In the genomic region with DNA sequence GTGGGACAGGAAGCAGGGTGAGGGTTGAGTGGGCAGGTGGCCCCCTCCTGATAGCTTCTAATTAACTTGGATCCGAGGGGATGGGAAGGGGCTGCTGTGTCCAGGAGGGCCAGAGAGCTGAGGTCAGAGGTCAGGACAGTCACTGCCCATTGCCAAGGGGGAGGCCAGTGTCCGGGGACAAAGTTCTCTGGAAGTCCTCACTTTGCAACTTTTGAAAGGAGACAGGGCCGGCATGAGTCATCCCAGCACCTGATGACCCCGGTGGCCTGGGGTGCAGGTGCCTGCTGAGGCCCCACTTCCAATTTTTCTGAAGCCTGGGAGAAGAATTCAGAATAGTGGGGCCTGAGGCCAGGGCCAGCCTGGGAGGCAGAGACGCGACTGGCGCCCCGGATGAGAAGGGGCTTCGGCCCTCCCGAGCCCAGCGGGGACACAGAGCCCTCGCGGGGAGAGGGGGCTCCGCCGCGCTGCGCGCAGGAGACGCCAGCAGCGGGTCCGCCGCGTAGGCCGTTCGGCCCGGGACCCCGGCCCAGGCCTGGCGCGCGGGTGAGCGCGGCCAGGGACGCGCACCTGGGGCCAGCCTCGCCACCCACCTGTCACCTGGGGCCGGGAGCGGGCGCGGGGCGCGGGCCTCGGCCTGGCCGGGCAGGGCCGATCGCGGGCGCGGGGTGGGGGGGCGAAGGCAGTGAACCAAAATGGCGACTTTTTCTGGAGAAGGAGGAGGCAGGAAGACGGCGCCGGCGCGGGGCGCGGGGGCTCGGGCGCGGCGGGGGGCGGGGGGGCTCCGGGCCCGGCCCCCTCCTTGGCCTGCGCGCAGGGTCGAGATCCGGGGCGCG, we compare ENCODE assay signal across 8 cellular contexts. TPM values are rescaled to one million over a fixed set of nuclear protein-coding genes. Genes with fewer than 3 reads are reported as not detected.
DNase-seq lines count a peak whose midpoint lies in the region; ATAC-seq and TF ChIP-seq lines count a peak whose summit lies in the region.

No MANE protein-coding gene starts in this region.

- peak overlapping the region; percentile 92 for H3K9ac ChIP-seq in ES-I3 (ENCODE audit: low read depth, low read length)

- H3K9me3 Mint-ChIP-seq in stimulated activated naive CD8-positive, alpha-beta T cell treated with anti-CD3 and anti-CD28 coated beads, Interleukin-15, Interleukin-2, amounts not matched to agents 100 ng/mL and 50 ng/mL, for 24 hours: no peaks in the 10 kb centered on the region

- intact Hi-C loops in left lung (cut with DNase I): no loop called here

- in situ Hi-C loops in brain microvascular endothelial cell (cut with HindIII; ENCODE audit: low pct_ligation_motif_present, low sequenced_read_pairs): no loop called here

- H3K36me3 ChIP-seq in ES-I3 (ENCODE audit: insufficient read depth, low read length) (peaks cover 3% of the 10 kb centered on the region; the same call in 1 of the 2 replicates), brain microvascular endothelial cell (replicated peaks) (peaks cover 27% of the 10 kb centered on the region), left lung (peaks cover 0 to 23% of the 10 kb centered on the region in 2 donors)

- H3K4me3 ChIP-seq in brain microvascular endothelial cell (ENCODE audit: low read depth, low read length) (peak overlapping the region; percentile 59), left lung (peak overlapping the region; percentile 53 to 54)

- peaks cover 15% of the 10 kb centered on the region for H3K36me3 Mint-ChIP-seq in stimulated activated naive CD8-positive, alpha-beta T cell treated with anti-CD3 and anti-CD28 coated beads, Interleukin-15, Interleukin-2, amounts not matched to agents 100 ng/mL and 50 ng/mL, for 24 hours (ENCODE audit: low read depth)

- no peaks in the 10 kb centered on the region for H3K27me3 Mint-ChIP-seq in stimulated activated naive CD8-positive, alpha-beta T cell treated with anti-CD3 and anti-CD28 coated beads, Interleukin-15, Interleukin-2, amounts not matched to agents 100 ng/mL and 50 ng/mL, for 24 hours

- H3K4me1 ChIP-seq in ES-I3 (ENCODE audit: insufficient read depth, low read length) (no peaks in the 10 kb centered on the region), left lung (peaks cover 19 to 28% of the 10 kb centered on the region in 2 donors)

- H3K27me3 ChIP-seq in brain microvascular endothelial cell (replicated peaks) (no peaks in the 10 kb centered on the region), left lung (peaks cover 0 to 6% of the 10 kb centered on the region in 2 donors)

- DNase-seq in NCI-H2171 treated with DMSO at 0.1 percent for 48 hours (lab: John Stamatoyannopoulos, UW): peak; percentile 53
- no peak for DNase-seq in brain microvascular endothelial cell
- DNase-seq in left lung: peak in 1 of 2 donors; percentile 81

- peak overlapping the region; percentile 61 for H3K27ac Mint-ChIP-seq in stimulated activated naive CD8-positive, alpha-beta T cell treated with anti-CD3 and anti-CD28 coated beads, Interleukin-15, Interleukin-2, amounts not matched to agents 100 ng/mL and 50 ng/mL, for 24 hours

- peaks cover 8% of the 10 kb centered on the region for H3K9me3 ChIP-seq in ES-I3 (ENCODE audit: control insufficient read depth, insufficient read depth, low read length)
- no peaks in the 10 kb centered on the region for H3K9me3 ChIP-seq in left lung

- H3K27ac ChIP-seq in brain microvascular endothelial cell (no peak overlapping the region), left lung (peak overlapping the region in 1 of 2 donors; percentile 37)

- ATAC-seq in left lung (no peak), HG03457 (IDR thresholded peaks at IDR 0.05; ENCODE audit: unreplicated experiment) (no peak), GM19351 (IDR thresholded peaks at IDR 0.05; ENCODE audit: unreplicated experiment) (no peak), HG03135 (IDR thresholded peaks at IDR 0.05; ENCODE audit: unreplicated experiment) (no peak)

- H3K4me3 Mint-ChIP-seq in stimulated activated naive CD8-positive, alpha-beta T cell treated with anti-CD3 and anti-CD28 coated beads, Interleukin-15, Interleukin-2, amounts not matched to agents 100 ng/mL and 50 ng/mL, for 24 hours: peak overlapping the region; percentile 83

- no peak for TF ChIP-seq CTCF in brain microvascular endothelial cell (IDR thresholded peaks at IDR 0.05; ENCODE audit: low read depth, low read length, missing control alignments)
- no peak for TF ChIP-seq CTCF in left lung (IDR thresholded peaks at IDR 0.05)

- H3K4me1 Mint-ChIP-seq in stimulated activated naive CD8-positive, alpha-beta T cell treated with anti-CD3 and anti-CD28 coated beads, Interleukin-15, Interleukin-2, amounts not matched to agents 100 ng/mL and 50 ng/mL, for 24 hours (ENCODE audit: low read depth): peaks cover 15% of the 10 kb centered on the region

RNA-seq across cellular contexts. Expression of gene ZNF512B, which starts 0.6 kb away (rescaled TPM):
- 10 to 100 TPM; 16.4 to 16.9 TPM for total RNA-seq in left lung

RNA-seq across cellular contexts. Expression of gene SAMD10, which starts 10.3 kb away (rescaled TPM):
- 1 to 10 TPM; 4.6 to 6.0 TPM for total RNA-seq in left lung

RNA-seq across cellular contexts. Expression of gene PRPF6, which starts 11.8 kb away (rescaled TPM):
- 10 to 100 TPM; 49.8 to 53.7 TPM for total RNA-seq in left lung

RNA-seq across cellular contexts. Expression of gene UCKL1, which starts 12.9 kb away (rescaled TPM):
- 10 to 100 TPM; 26.7 to 31.6 TPM for total RNA-seq in left lung
